In the genomic region with DNA sequence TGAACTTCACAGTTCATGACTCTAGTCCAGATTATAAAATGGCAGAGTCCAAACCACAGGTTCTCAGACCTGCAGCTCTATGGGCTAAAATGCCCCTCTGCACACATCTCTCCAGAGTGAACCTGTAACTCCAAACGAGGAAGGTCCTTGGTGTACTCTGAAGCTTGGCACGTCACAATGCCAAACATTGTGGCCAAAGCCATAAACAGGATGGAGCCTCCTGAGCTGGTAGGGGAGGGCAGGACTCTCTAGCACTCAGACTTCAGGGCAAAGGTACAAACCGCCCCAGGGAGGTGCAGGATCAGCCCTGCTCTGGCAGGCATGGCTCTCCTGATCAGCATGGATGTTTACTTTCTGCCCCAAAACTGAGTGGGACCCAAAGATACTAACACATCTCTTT, we compare ENCODE assay signal across 20 cellular contexts. TPM values are rescaled to one million over a fixed set of nuclear protein-coding genes. Genes with fewer than 3 reads are reported as not detected.
"Had no signal": no experiment of that assay in that cellular context is flagged by ENCODE, and none has a peak within 500 bp of the region (broad histone marks: within the 10 kb centered on the region; RNA-seq: fewer than 3 reads in every experiment).

No MANE protein-coding gene starts in this region.

- H3K36me3 Mint-ChIP-seq: activated naive CD8-positive, alpha-beta T cell treated with anti-CD3 and anti-CD28 coated beads, Interleukin-2, amount 10 ng/mL, durations not matched to agents 7 days and 5 days; T-cell had no signal

- H3K9me3 Mint-ChIP-seq: activated B cell treated with CpG ODN at 0.5 μM for 24 hours; activated CD4-positive, alpha-beta T cell treated with anti-CD3 and anti-CD28 coated beads, Interleukin-2, amount 10 ng/mL, durations not matched to agents 24 days and 14 days; activated CD8-positive, alpha-beta T cell treated with anti-CD3 and anti-CD28 coated beads for 36 hours; activated naive CD8-positive, alpha-beta T cell treated with anti-CD3 and anti-CD28 coated beads, Interleukin-2, amount 10 ng/mL, durations not matched to agents 7 days and 5 days; activated T-helper 17 cell treated with anti-CD3 and anti-CD28 coated beads, Interleukin-2, amount 50 U/mL, for 72 hours; central memory CD8-positive, alpha-beta T cell; naive thymus-derived CD8-positive, alpha-beta T cell; stimulated activated naive CD8-positive, alpha-beta T cell treated with anti-CD3 and anti-CD28 coated beads, Interleukin-15, Interleukin-2, amounts not matched to agents 100 ng/mL and 50 ng/mL, for 24 hours; T-cell had no signal

- H3K27me3 ChIP-seq: body of pancreas had no signal

- DNase-seq: activated B cell treated with CpG ODN at 0.5 μM for 24 hours; activated CD4-positive, alpha-beta T cell treated with anti-CD3 and anti-CD28 coated beads, Interleukin-2, amount 10 ng/mL, durations not matched to agents 24 days and 14 days; activated CD8-positive, alpha-beta T cell treated with anti-CD3 and anti-CD28 coated beads for 36 hours; activated naive CD4-positive, alpha-beta T cell treated with Interleukin-2 at 50 U/mL for 16 hours; activated naive CD8-positive, alpha-beta T cell treated with anti-CD3 and anti-CD28 coated beads, Interleukin-2, amount 10 ng/mL, durations not matched to agents 7 days and 5 days; activated T-cell treated with anti-CD3 and anti-CD28 coated beads, Interleukin-2, amount 50 U/mL, for 1 hour; amygdala; body of pancreas; effector CD4-positive, alpha-beta T cell; gastrocnemius medialis; mesenchymal stem cell; naive thymus-derived CD8-positive, alpha-beta T cell; nucleus accumbens; T-cell; uterus had no signal

- H3K4me3 Mint-ChIP-seq: activated B cell treated with CpG ODN at 0.5 μM for 24 hours; activated CD4-positive, alpha-beta T cell treated with anti-CD3 and anti-CD28 coated beads, Interleukin-2, amount 10 ng/mL, durations not matched to agents 24 days and 14 days; activated CD8-positive, alpha-beta T cell treated with anti-CD3 and anti-CD28 coated beads for 36 hours; activated naive CD8-positive, alpha-beta T cell treated with anti-CD3 and anti-CD28 coated beads, Interleukin-2, amount 10 ng/mL, durations not matched to agents 7 days and 5 days; activated T-helper 17 cell treated with anti-CD3 and anti-CD28 coated beads, Interleukin-2, amount 50 U/mL, for 72 hours; central memory CD8-positive, alpha-beta T cell; stimulated activated naive CD8-positive, alpha-beta T cell treated with anti-CD3 and anti-CD28 coated beads, Interleukin-15, Interleukin-2, amounts not matched to agents 100 ng/mL and 50 ng/mL, for 24 hours; T-cell had no signal

- H3K4me1 Mint-ChIP-seq: activated naive CD8-positive, alpha-beta T cell treated with anti-CD3 and anti-CD28 coated beads, Interleukin-2, amount 10 ng/mL, durations not matched to agents 7 days and 5 days; activated T-helper 17 cell treated with anti-CD3 and anti-CD28 coated beads, Interleukin-2, amount 50 U/mL, for 72 hours; central memory CD8-positive, alpha-beta T cell had no signal

- H3K36me3 ChIP-seq: gastrocnemius medialis, tibial nerve, uterus had no signal

- H3K9me3 ChIP-seq: body of pancreas, gastrocnemius medialis, tibial nerve, uterus had no signal

- H3K4me3 ChIP-seq: body of pancreas, coronary artery, gastrocnemius medialis, tibial nerve, uterus had no signal

- ATAC-seq: activated CD8-positive, alpha-beta T cell treated with anti-CD3 and anti-CD28 coated beads for 36 hours; body of pancreas; naive thymus-derived CD8-positive, alpha-beta T cell; T-cell had no signal

- H3K4me1 ChIP-seq: uterus had no signal

- H3K27ac ChIP-seq: body of pancreas, coronary artery, gastrocnemius medialis, tibial nerve, uterus had no signal

- H3K27ac Mint-ChIP-seq: activated B cell treated with CpG ODN at 0.5 μM for 24 hours; activated CD4-positive, alpha-beta T cell treated with anti-CD3 and anti-CD28 coated beads, Interleukin-2, amount 10 ng/mL, durations not matched to agents 24 days and 14 days; activated CD8-positive, alpha-beta T cell treated with anti-CD3 and anti-CD28 coated beads for 36 hours; activated naive CD8-positive, alpha-beta T cell treated with anti-CD3 and anti-CD28 coated beads, Interleukin-2, amount 10 ng/mL, durations not matched to agents 7 days and 5 days; activated T-helper 17 cell treated with anti-CD3 and anti-CD28 coated beads, Interleukin-2, amount 50 U/mL, for 72 hours; naive thymus-derived CD8-positive, alpha-beta T cell; stimulated activated naive CD8-positive, alpha-beta T cell treated with anti-CD3 and anti-CD28 coated beads, Interleukin-15, Interleukin-2, amounts not matched to agents 100 ng/mL and 50 ng/mL, for 24 hours; T-cell had no signal

RNA-seq across cellular contexts. Expression of a gene that starts 2.3 kb away (rescaled TPM):
- total RNA-seq: activated B cell treated with CpG ODN at 0.5 μM for 24 hours; activated CD4-positive, alpha-beta T cell treated with anti-CD3 and anti-CD28 coated beads, Interleukin-2, amount 10 ng/mL, durations not matched to agents 24 days and 14 days; activated CD8-positive, alpha-beta T cell treated with anti-CD3 and anti-CD28 coated beads for 36 hours; activated naive CD8-positive, alpha-beta T cell treated with anti-CD3 and anti-CD28 coated beads, Interleukin-2, amount 10 ng/mL, durations not matched to agents 7 days and 5 days had no signal
